Comparison of ENCODE assay signal across 8 cellular contexts in the genomic region with DNA sequence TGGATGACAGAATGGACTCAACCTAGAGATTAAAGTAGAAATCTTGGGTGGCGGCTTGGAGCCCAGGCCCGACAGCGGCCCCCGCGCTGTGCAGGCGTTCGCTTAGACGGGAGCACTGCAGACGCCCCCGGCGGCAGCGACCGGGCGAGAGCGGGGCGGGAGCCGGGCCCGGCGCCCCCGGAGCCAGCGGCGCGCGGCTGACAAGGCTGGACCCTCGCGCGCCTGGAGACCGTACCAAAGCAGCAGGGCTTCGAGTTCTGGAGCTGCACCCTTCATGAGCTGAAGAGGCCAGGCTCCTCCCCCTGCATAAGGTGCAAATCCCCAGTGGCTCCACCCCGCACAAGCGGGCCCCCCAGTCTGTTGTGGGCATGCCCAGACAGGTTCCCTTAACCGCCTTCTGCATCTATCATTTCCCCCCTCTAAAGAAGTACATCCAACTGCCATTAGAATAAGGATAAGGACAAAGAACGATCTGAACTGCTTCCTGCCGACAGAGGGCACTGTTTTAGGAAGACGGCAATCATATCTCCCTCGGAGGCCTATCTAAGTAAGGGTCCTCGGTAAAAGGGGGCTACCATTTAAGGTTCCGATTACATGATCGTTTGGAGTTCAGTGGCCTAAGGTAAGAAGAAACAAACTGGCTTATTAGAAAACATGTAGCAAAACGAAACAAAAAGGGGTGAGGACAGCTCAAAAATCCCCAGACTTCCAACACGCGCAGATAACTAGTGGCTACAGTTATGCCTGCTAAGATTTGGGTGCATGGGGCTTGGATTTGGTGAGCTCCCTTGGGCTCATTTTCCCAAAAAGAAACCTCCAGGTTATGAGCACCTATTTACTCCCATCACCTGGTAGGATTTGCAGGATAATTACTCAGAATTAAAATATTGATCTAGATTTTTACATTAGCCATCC.
DNase-seq lines count a peak whose midpoint lies in the region; ATAC-seq and TF ChIP-seq lines count a peak whose summit lies in the region.

No MANE protein-coding gene starts in this region.

- H3K9me3 ChIP-seq in OCI-LY3 (ENCODE audit: insufficient read depth, low read length) (no peaks in the 10 kb centered on the region), tibial artery (no peaks in the 10 kb centered on the region)

- H3K27ac ChIP-seq in OCI-LY3 (ENCODE audit: low read length) (no peak overlapping the region), tibial artery (no peak overlapping the region)

- DNase-seq in stimulated activated CD4-positive, alpha-beta T cell treated with anti-CD3 and anti-CD28 coated beads, Interleukin-1b, Interleukin-23, amount 100 ng/mL, for 48 hours = peak; percentile 4
- no peak for DNase-seq in stimulated activated CD4-positive, alpha-beta T cell treated with anti-CD3 and anti-CD28 coated beads, Interleukin-12 subunit alpha, Interleukin-12 subunit beta, amount 100 ng/mL, for 4 hours
- peak; percentile 8 for DNase-seq in fibroblast of the aortic adventitia (ENCODE audit: low read depth)
- DNase-seq in stimulated activated naive CD8-positive, alpha-beta T cell treated with anti-CD3 and anti-CD28 coated beads, Interleukin-15, Interleukin-2, amounts not matched to agents 100 U/mL and 50 U/mL, for 24 hours = peak; percentile 22
- DNase-seq in tibial artery = no peak
- DNase-seq in NCI-H226 = no peak
- DNase-seq in chondrocyte (ENCODE audit: low spot score) = no peak

- H3K9ac ChIP-seq in OCI-LY3 (ENCODE audit: low read length) = no peak overlapping the region

- TF ChIP-seq CTCF in OCI-LY3 (IDR thresholded peaks at IDR 0.05; ENCODE audit: low read depth, low read length) (0 out of 2 replicates have a peak, but pooled peaks have one; percentile 7), fibroblast of the aortic adventitia (IDR thresholded peaks at IDR 0.05; ENCODE audit: insufficient read depth, low read length) (peak; percentile 36), tibial artery (IDR thresholded peaks at IDR 0.05) (no peak), chondrocyte (IDR thresholded peaks at IDR 0.05) (no peak)

- no peaks in the 10 kb centered on the region for H3K4me1 Mint-ChIP-seq in chondrocyte (ENCODE audit: low read depth)

- H3K27me3 Mint-ChIP-seq in chondrocyte (ENCODE audit: low read depth) = no peaks in the 10 kb centered on the region

- no peaks in the 10 kb centered on the region for H3K4me1 ChIP-seq in OCI-LY3 (ENCODE audit: low read length)
- H3K4me1 ChIP-seq in tibial artery = no peaks in the 10 kb centered on the region

- no peak overlapping the region for H3K4me3 Mint-ChIP-seq in chondrocyte (ENCODE audit: unreplicated experiment)

- H3K27me3 ChIP-seq in OCI-LY3 (ENCODE audit: low read depth, low read length) (no peaks in the 10 kb centered on the region), tibial artery (no peaks in the 10 kb centered on the region)

- intact Hi-C loops in tibial artery (cut with DNase I; ENCODE audit: low total_unique reads) = no loop called here

- no peak overlapping the region for H3K27ac Mint-ChIP-seq in chondrocyte (ENCODE audit: unreplicated experiment)

- H3K4me2 ChIP-seq in OCI-LY3 (ENCODE audit: low read length) = no peak overlapping the region

- no peak overlapping the region for H2AFZ ChIP-seq in OCI-LY3 (ENCODE audit: low read depth, low read length)

- H3K4me3 ChIP-seq in OCI-LY3 (ENCODE audit: low read length) (no peak overlapping the region), fibroblast of the aortic adventitia (ENCODE audit: low read depth, low read length) (no peak overlapping the region), tibial artery (no peak overlapping the region)

- ATAC-seq in stimulated activated naive CD8-positive, alpha-beta T cell treated with anti-CD3 and anti-CD28 coated beads, Interleukin-15, Interleukin-2, amounts not matched to agents 100 U/mL and 50 U/mL, for 24 hours = peak; percentile 32

- no peaks in the 10 kb centered on the region for H3K36me3 Mint-ChIP-seq in chondrocyte (ENCODE audit: low read depth)

- no peaks in the 10 kb centered on the region for H3K79me2 ChIP-seq in OCI-LY3 (ENCODE audit: low read length)

- H3K36me3 ChIP-seq in OCI-LY3 (replicated peaks; ENCODE audit: low read depth, low read length) = no peaks in the 10 kb centered on the region
- no peaks in the 10 kb centered on the region for H3K36me3 ChIP-seq in tibial artery

- H4K20me1 ChIP-seq in OCI-LY3 (ENCODE audit: insufficient read depth, low read length) = no peaks in the 10 kb centered on the region

- H3K9me3 Mint-ChIP-seq in chondrocyte (ENCODE audit: low read depth) = peaks cover 3% of the 10 kb centered on the region

Comparison
In these comparisons a context has a peak if more than half of its experiments do, and no peak if none do; other contexts are left out.
1. DNase-seq: peak in stimulated activated CD4-positive, alpha-beta T cell treated with anti-CD3 and anti-CD28 coated beads, Interleukin-1b, Interleukin-23, amount 100 ng/mL, for 48 hours (single experiment), fibroblast of the aortic adventitia (single experiment) and stimulated activated naive CD8-positive, alpha-beta T cell treated with anti-CD3 and anti-CD28 coated beads, Interleukin-15, Interleukin-2, amounts not matched to agents 100 U/mL and 50 U/mL, for 24 hours (single experiment); none in stimulated activated CD4-positive, alpha-beta T cell treated with anti-CD3 and anti-CD28 coated beads, Interleukin-12 subunit alpha, Interleukin-12 subunit beta, amount 100 ng/mL, for 4 hours (single experiment), tibial artery (0 of 2), NCI-H226 (single experiment) and chondrocyte (single experiment).
2. CTCF ChIP-seq: peak in OCI-LY3 (single experiment) and fibroblast of the aortic adventitia (single experiment); none in tibial artery (0 of 2) and chondrocyte (single experiment).